1 cellular context compared by ENCODE assay signal in the genomic region with DNA sequence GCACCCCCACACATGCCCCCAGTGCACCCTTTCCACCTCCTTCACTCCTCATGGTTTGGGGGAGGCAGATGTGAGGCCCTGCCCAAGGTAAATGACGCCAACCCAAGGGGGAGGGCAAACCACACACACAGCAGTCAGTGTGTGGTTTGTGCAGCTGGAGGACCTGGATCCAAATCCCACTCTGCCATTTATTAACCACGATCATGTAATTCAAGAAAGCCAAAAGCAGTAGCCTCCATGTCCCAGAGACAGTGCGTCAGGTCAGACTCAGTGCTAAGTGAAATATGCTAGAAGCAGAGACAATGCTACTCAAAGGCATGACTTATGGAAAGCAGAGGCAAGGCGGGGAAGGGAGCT.
TF ChIP-seq lines count a peak whose summit lies in the region.

No MANE protein-coding gene starts in this region.

TF ChIP-seq in GM23338, 12 proteins besides CTCF, POLR2A, EP300 and RAD21 (continued from another document):
- TF ChIP-seq STAT1 (IDR thresholded peaks at IDR 0.05; ENCODE audit: unreplicated experiment) (no peak), NANOG (IDR thresholded peaks at IDR 0.05; ENCODE audit: borderline replicate concordance) (no peak), ZNF114 (CRISPR knock-in tag; IDR thresholded peaks at IDR 0.05) (no peak), EZH2phosphoT487 (IDR thresholded peaks at IDR 0.05; ENCODE audit: unreplicated experiment) (no peak), EZH2 (IDR thresholded peaks at IDR 0.05; ENCODE audit: low read depth, unreplicated experiment) (no peak), CREB1 (CRISPR knock-in tag; IDR thresholded peaks at IDR 0.05; ENCODE audit: low read depth) (no peak), JUNB (IDR thresholded peaks at IDR 0.05; ENCODE audit: unreplicated experiment) (no peak), POLR2AphosphoS5 (IDR thresholded peaks at IDR 0.05; ENCODE audit: low read depth) (no peak)
- TF ChIP-seq, protein P1, sequence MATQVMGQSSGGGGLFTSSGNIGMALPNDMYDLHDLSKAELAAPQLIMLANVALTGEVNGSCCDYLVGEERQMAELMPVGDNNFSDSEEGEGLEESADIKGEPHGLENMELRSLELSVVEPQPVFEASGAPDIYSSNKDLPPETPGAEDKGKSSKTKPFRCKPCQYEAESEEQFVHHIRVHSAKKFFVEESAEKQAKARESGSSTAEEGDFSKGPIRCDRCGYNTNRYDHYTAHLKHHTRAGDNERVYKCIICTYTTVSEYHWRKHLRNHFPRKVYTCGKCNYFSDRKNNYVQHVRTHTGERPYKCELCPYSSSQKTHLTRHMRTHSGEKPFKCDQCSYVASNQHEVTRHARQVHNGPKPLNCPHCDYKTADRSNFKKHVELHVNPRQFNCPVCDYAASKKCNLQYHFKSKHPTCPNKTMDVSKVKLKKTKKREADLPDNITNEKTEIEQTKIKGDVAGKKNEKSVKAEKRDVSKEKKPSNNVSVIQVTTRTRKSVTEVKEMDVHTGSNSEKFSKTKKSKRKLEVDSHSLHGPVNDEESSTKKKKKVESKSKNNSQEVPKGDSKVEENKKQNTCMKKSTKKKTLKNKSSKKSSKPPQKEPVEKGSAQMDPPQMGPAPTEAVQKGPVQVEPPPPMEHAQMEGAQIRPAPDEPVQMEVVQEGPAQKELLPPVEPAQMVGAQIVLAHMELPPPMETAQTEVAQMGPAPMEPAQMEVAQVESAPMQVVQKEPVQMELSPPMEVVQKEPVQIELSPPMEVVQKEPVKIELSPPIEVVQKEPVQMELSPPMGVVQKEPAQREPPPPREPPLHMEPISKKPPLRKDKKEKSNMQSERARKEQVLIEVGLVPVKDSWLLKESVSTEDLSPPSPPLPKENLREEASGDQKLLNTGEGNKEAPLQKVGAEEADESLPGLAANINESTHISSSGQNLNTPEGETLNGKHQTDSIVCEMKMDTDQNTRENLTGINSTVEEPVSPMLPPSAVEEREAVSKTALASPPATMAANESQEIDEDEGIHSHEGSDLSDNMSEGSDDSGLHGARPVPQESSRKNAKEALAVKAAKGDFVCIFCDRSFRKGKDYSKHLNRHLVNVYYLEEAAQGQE (IDR thresholded peaks at IDR 0.05; ENCODE audit: unreplicated experiment), result no peak
- TF ChIP-seq, protein P2, sequence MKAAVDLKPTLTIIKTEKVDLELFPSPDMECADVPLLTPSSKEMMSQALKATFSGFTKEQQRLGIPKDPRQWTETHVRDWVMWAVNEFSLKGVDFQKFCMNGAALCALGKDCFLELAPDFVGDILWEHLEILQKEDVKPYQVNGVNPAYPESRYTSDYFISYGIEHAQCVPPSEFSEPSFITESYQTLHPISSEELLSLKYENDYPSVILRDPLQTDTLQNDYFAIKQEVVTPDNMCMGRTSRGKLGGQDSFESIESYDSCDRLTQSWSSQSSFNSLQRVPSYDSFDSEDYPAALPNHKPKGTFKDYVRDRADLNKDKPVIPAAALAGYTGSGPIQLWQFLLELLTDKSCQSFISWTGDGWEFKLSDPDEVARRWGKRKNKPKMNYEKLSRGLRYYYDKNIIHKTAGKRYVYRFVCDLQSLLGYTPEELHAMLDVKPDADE (IDR thresholded peaks at IDR 0.05), result no peak
